Comparison of ENCODE assay signal across 23 cellular contexts in genomic region chr1:71589005-71589404, GRCh38.
"Had no signal": no experiment of that assay in that cellular context is flagged by ENCODE, and none has a peak within 500 bp of the region (broad histone marks: within the 10 kb centered on the region; RNA-seq: fewer than 3 reads in every experiment).

No MANE protein-coding gene starts in this region.

- H3K36me3 ChIP-seq: gastroesophageal sphincter, left lung, lower lobe of right lung, prostate gland, stomach, thoracic aorta, transverse colon had no signal

- H3K79me2 ChIP-seq: parathyroid adenoma had no signal

- DNase-seq: effector memory CD8-positive, alpha-beta T cell; foreskin fibroblast; glutamatergic neuron; immature natural killer cell; left lung; lower lobe of right lung; midbrain; occipital lobe; sigmoid colon; stimulated activated CD4-positive, alpha-beta T cell treated with anti-CD3 and anti-CD28 coated beads, Interleukin-2, amount 100 ng/mL, for 24 hours; stimulated activated CD4-positive, alpha-beta T cell treated with anti-CD3 and anti-CD28 coated beads, Interleukin-4, amount 100 ng/mL, for 4 hours; stimulated activated naive CD4-positive, alpha-beta T cell; stomach; substantia nigra; transverse colon had no signal

- H3K4me3 ChIP-seq: esophagus muscularis mucosa, gastroesophageal sphincter, left lung, lower lobe of right lung, prostate gland, sigmoid colon, skin epidermis, stomach, thoracic aorta, transverse colon had no signal

- H3K27me3 ChIP-seq: esophagus muscularis mucosa, gastroesophageal sphincter, left lung, sigmoid colon, stomach, transverse colon had no signal

- H3K9me3 ChIP-seq: esophagus muscularis mucosa, gastroesophageal sphincter, left lung, lower lobe of right lung, prostate gland, sigmoid colon, stomach, thoracic aorta, transverse colon had no signal

- H3K4me1 ChIP-seq: left lung, lower lobe of right lung, parathyroid adenoma, prostate gland had no signal

- H2AFZ ChIP-seq: parathyroid adenoma had no signal

- H3K9ac ChIP-seq: parathyroid adenoma had no signal

- H3K27ac ChIP-seq: epithelial cell of prostate, esophagus muscularis mucosa, gastroesophageal sphincter, left lung, lower lobe of right lung, parathyroid adenoma, prostate gland, sigmoid colon, stomach, thoracic aorta, transverse colon had no signal

- ATAC-seq: effector memory CD8-positive, alpha-beta T cell; gastroesophageal sphincter; left lung; lower lobe of right lung; natural killer cell treated with Interleukin-12 subunit alpha and Interleukin-12 subunit beta and Interleukin-15 and Interleukin-18, amount 100 ng/mL, for 72 hours had no signal
